Comparison of ENCODE assay signal across 8 cellular contexts in the genomic region with DNA sequence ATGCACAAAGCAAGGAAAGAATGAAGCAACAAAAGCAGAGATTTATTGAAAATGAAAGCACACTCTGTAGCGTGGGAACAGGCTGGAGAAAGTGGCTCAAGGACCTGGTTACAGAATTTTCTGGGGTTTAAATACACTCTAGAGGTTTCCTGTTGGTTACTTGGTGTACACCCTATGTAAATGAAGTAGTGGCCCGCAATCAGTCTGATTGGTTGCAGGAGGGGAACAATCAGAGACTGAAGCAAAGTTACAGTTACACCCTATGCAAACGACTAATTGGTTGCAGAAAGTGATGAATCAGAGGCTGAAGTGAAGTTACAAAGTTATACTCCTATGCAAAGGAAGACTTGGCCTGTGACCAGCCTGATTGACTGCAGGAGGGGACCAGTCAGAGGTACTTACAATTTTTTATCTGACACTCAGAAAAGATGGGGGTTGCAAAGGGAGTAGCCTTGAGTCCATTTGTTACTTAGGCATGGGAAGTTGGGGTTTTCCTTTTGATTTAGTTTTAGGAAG. TPM values are rescaled to one million over a fixed set of nuclear protein-coding genes. Genes with fewer than 3 reads are reported as not detected.
A peak's percentile ranks its signal among the peaks of the same experiment; 100 is the strongest.
DNase-seq lines count a peak whose midpoint lies in the region; ATAC-seq lines count a peak whose summit lies in the region.

No MANE protein-coding gene starts in this region.

- no peaks in the 10 kb centered on the region for H3K27me3 ChIP-seq in CD4-positive, alpha-beta memory T cell (ENCODE audit: insufficient read depth, low read length)

- CTCF ChIA-PET in CD4-positive, alpha-beta memory T cell (lab: Charles Lee; ENCODE audit: partially characterized antibody): interaction anchor here (2.7 kb wide), 1 partner anchor 29 kb away, joined by 8 read pairs; no protein-coding TSS in a partner anchor
- CTCF ChIA-PET in activated CD4-positive, alpha-beta memory T cell treated with anti-CD3 and anti-CD28 coated beads for 36 hours (lab: Charles Lee): interaction anchor here (2.7 kb wide), 1 partner anchor 13 kb away, joined by 14 read pairs; no protein-coding TSS in a partner anchor

- peak overlapping the region; percentile 78 to 97 (median 94) for H3K27ac Mint-ChIP-seq in CD4-positive, alpha-beta memory T cell
- peak overlapping the region; percentile 88 to 95 (median 89) for H3K27ac Mint-ChIP-seq in IgD-negative memory B cell
- peak overlapping the region; percentile 80 for H3K27ac Mint-ChIP-seq in activated CD4-positive, alpha-beta memory T cell treated with anti-CD3 and anti-CD28 coated beads for 36 hours

- peak; percentile 78 to 90 (median 86) for DNase-seq in CD4-positive, alpha-beta memory T cell
- DNase-seq in activated CD4-positive, alpha-beta memory T cell treated with anti-CD3 and anti-CD28 coated beads for 36 hours: peak; percentile 71
- DNase-seq in fibroblast of the conjunctiva (ENCODE audit: low read depth) (peak; percentile 42), germinal center (ENCODE audit: low spot score) (no peak), posterior cingulate gyrus (no peak)
- DNase-seq in stimulated activated CD8-positive, alpha-beta memory T cell treated with anti-CD3 and anti-CD28 coated beads, Interleukin-15, amount 100 ng/mL, for 4 hours (ENCODE audit: low read depth in 2 of 2): peak; percentile 5 to 41

- intact Hi-C loops in CD4-positive, alpha-beta memory T cell (cut with micrococcal nuclease): no loop called here
- intact Hi-C loops in activated CD4-positive, alpha-beta memory T cell treated with anti-CD3 and anti-CD28 coated beads for 36 hours (cut with micrococcal nuclease): loop anchor here (1.0 to 5.0 kb wide), 6 partner anchors 14 to 813 kb away; a partner anchor contains a TSS
- intact Hi-C loops in posterior cingulate gyrus (cut with DNase I): no loop called here

- peak overlapping the region; percentile 13 to 48 for H3K4me3 ChIP-seq in CD4-positive, alpha-beta memory T cell (ENCODE audit: low read length in 2 of 2)

- peaks cover 0 to 9% of the 10 kb centered on the region in 2 donors for H3K36me3 Mint-ChIP-seq in CD4-positive, alpha-beta memory T cell
- H3K36me3 Mint-ChIP-seq in IgD-negative memory B cell: no peaks in the 10 kb centered on the region
- H3K36me3 Mint-ChIP-seq in activated CD4-positive, alpha-beta memory T cell treated with anti-CD3 and anti-CD28 coated beads for 36 hours: peaks cover 6% of the 10 kb centered on the region

- peak overlapping the region; percentile 70 for H3K27ac ChIP-seq in CD4-positive, alpha-beta memory T cell (ENCODE audit: low read depth, low read length)

- ATAC-seq in GM21390 (IDR thresholded peaks at IDR 0.05; ENCODE audit: unreplicated experiment): peak; percentile 65

- H3K9me3 Mint-ChIP-seq in CD4-positive, alpha-beta memory T cell: peaks cover 0 to 3% (median 0%) of the 10 kb centered on the region in 8 donors
- H3K9me3 Mint-ChIP-seq in IgD-negative memory B cell: peaks cover 0 to 2% (median 0%) of the 10 kb centered on the region in 3 donors
- H3K9me3 Mint-ChIP-seq in activated CD4-positive, alpha-beta memory T cell treated with anti-CD3 and anti-CD28 coated beads for 36 hours: no peaks in the 10 kb centered on the region

- no peaks in the 10 kb centered on the region for H3K9me3 ChIP-seq in CD4-positive, alpha-beta memory T cell (ENCODE audit: control insufficient read depth in 1 of 2, low read length in 2 of 2)

- peaks cover 45 to 78% (median 63%) of the 10 kb centered on the region in 4 donors for H3K4me1 Mint-ChIP-seq in CD4-positive, alpha-beta memory T cell
- peaks cover 40 to 53% (median 44%) of the 10 kb centered on the region in 3 donors for H3K4me1 Mint-ChIP-seq in IgD-negative memory B cell
- peaks cover 65% of the 10 kb centered on the region for H3K4me1 Mint-ChIP-seq in activated CD4-positive, alpha-beta memory T cell treated with anti-CD3 and anti-CD28 coated beads for 36 hours (ENCODE audit: low read depth)

- H3K4me3 Mint-ChIP-seq in CD4-positive, alpha-beta memory T cell: peak overlapping the region; percentile 83 to 92 (median 87)
- H3K4me3 Mint-ChIP-seq in IgD-negative memory B cell: peak overlapping the region; percentile 78 to 98 (median 86)
- peak overlapping the region; percentile 69 for H3K4me3 Mint-ChIP-seq in activated CD4-positive, alpha-beta memory T cell treated with anti-CD3 and anti-CD28 coated beads for 36 hours

- no peaks in the 10 kb centered on the region for H3K36me3 ChIP-seq in CD4-positive, alpha-beta memory T cell (ENCODE audit: insufficient read depth, low read length)

- POLR2A ChIA-PET in CD4-positive, alpha-beta memory T cell (lab: Charles Lee; ENCODE audit: partially characterized antibody): interaction anchor here (1.0 to 2.7 kb wide), 2 partner anchors 10 to 13 kb away, joined by 3 to 15 read pairs; no protein-coding TSS in a partner anchor
- POLR2A ChIA-PET in activated CD4-positive, alpha-beta memory T cell treated with anti-CD3 and anti-CD28 coated beads for 36 hours (lab: Charles Lee): interaction anchor here (1.2 to 1.3 kb wide), 2 partner anchors 13 to 50 kb away, joined by 3 to 5 read pairs; no protein-coding TSS in a partner anchor

- peaks cover 73% of the 10 kb centered on the region for H3K4me1 ChIP-seq in CD4-positive, alpha-beta memory T cell (ENCODE audit: insufficient read depth, low read length)

- H3K27me3 Mint-ChIP-seq in CD4-positive, alpha-beta memory T cell: no peaks in the 10 kb centered on the region
- peaks cover 2% of the 10 kb centered on the region for H3K27me3 Mint-ChIP-seq in IgD-negative memory B cell
- H3K27me3 Mint-ChIP-seq in activated CD4-positive, alpha-beta memory T cell treated with anti-CD3 and anti-CD28 coated beads for 36 hours: no peaks in the 10 kb centered on the region

RNA-seq across cellular contexts. Expression of a gene that starts 3.6 kb away (rescaled TPM):
- 10 to 100 TPM; 83.1 to 84.5 TPM for total RNA-seq in CD4-positive, alpha-beta memory T cell
- 100 to 1,000 TPM in 1 of 2 donors, 10 to 100 TPM in 1; 63.6 to 105 TPM for polyA plus RNA-seq in CD4-positive, alpha-beta memory T cell
- polyA plus RNA-seq in IgD-negative memory B cell: 235 TPM
- 100 to 1,000 TPM; 138 to 143 TPM for total RNA-seq in activated CD4-positive, alpha-beta memory T cell treated with anti-CD3 and anti-CD28 coated beads for 36 hours

Comparison
In these comparisons a context has a peak if more than half of its experiments do, and no peak if none do; other contexts are left out.
1. DNase-seq: peak in CD4-positive, alpha-beta memory T cell (5 of 5), activated CD4-positive, alpha-beta memory T cell treated with anti-CD3 and anti-CD28 coated beads for 36 hours (single experiment), fibroblast of the conjunctiva (single experiment) and stimulated activated CD8-positive, alpha-beta memory T cell treated with anti-CD3 and anti-CD28 coated beads, Interleukin-15, amount 100 ng/mL, for 4 hours (2 of 2); none in germinal center (single experiment) and posterior cingulate gyrus (0 of 10).
2. Peak in every context shown above with its lines, with median percentiles within 50 percentile points of each other: H3K27ac Mint-ChIP-seq and H3K4me3 Mint-ChIP-seq.